In the genomic region with DNA sequence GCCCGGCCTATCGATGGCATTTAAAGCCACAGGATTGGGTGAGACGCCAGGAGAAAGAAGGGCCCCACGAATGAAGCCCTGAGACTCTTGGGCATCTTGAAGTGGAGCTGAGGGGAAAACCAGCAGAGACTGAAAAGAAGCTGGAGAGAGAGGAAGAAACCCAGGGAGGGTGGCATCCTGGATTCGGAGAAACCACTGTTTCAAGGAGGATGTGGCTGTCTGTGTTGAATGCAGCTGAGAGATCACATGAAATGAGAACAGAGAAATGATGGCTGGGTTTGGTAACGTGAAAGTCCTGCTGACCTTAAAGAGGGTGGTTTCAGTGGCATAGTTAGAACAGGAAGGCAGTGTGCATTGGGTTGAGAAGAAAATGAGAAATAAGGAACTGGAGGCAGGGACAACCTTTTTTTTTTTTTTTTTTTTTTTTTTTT, we compare ENCODE assay signal across 9 cellular contexts. TPM values are rescaled to one million over a fixed set of nuclear protein-coding genes. Genes with fewer than 3 reads are reported as not detected.
DNase-seq lines count a peak whose midpoint lies in the region; ATAC-seq, FAIRE-seq and TF ChIP-seq lines count a peak whose summit lies in the region.
"Had no signal": no experiment of that assay in that cellular context is flagged by ENCODE, and none has a peak within 500 bp of the region (broad histone marks: within the 10 kb centered on the region; RNA-seq: fewer than 3 reads in every experiment).

No MANE protein-coding gene starts in this region.

- H3K9me3 Mint-ChIP-seq in activated naive CD4-positive, alpha-beta T cell treated with anti-CD3 and anti-CD28 coated beads, Interleukin-2, amount 50 U/mL, for 72 hours, result no peaks in the 10 kb centered on the region

- H3K4me3 ChIP-seq in right lobe of liver, result no peak overlapping the region
- H3K4me3 ChIP-seq in HepG2 (replicated peaks in 1 of 3; ENCODE audit: insufficient read depth in 1 of 3, low read depth in 2 of 3, low read length in 3 of 3), result no peak overlapping the region
- no peak overlapping the region for H3K4me3 ChIP-seq in upper lobe of right lung
- H3K4me3 ChIP-seq in brain microvascular endothelial cell (ENCODE audit: low read depth, low read length), result no peak overlapping the region

- H3K27ac Mint-ChIP-seq in activated naive CD4-positive, alpha-beta T cell treated with anti-CD3 and anti-CD28 coated beads, Interleukin-2, amount 50 U/mL, for 72 hours, result peak overlapping the region; percentile 2 to 75

- no peak overlapping the region for H3K9ac ChIP-seq in HepG2 (ENCODE audit: insufficient read depth, low read depth, low read length)

- no peak overlapping the region for H3K27ac ChIP-seq in right lobe of liver
- H3K27ac ChIP-seq in HepG2 (ENCODE audit: extremely low read length, insufficient read depth, low read length), result no peak overlapping the region
- peak overlapping the region; percentile 36 for H3K27ac ChIP-seq in upper lobe of right lung
- no peak overlapping the region for H3K27ac ChIP-seq in brain microvascular endothelial cell

- in situ Hi-C loops in HepG2 (cut with HindIII; ENCODE audit: extremely low pct_ligation_motif_present, low pct_unique_long_range_greater_than_20kb), result no loop called here
- in situ Hi-C loops in brain microvascular endothelial cell (cut with HindIII; ENCODE audit: low pct_ligation_motif_present, low sequenced_read_pairs), result no loop called here

- DNase-seq in right lobe of liver (no peak), HepG2 (ENCODE audit: low spot score) (no peak), upper lobe of right lung (no peak), left lobe of liver (ENCODE audit: low spot score) (no peak), NCI-H1694 treated with DMSO at 0.1 percent for 48 hours (lab: John Stamatoyannopoulos, UW) (no peak), brain microvascular endothelial cell (no peak)
- no peak for DNase-seq in activated naive CD4-positive, alpha-beta T cell treated with anti-CD3 and anti-CD28 coated beads, Interleukin-2, amount 50 U/mL, for 72 hours (ENCODE audit: low spot score in 2 of 2)
- DNase-seq: effector CD8-positive, alpha-beta T cell had no signal

- WGBS in right lobe of liver (ENCODE audit: insufficient coverage, low coverage, low lambda C conversion rate, missing lambda C conversion rate), result 49% methylated on average over 5 of the region's 6 CpGs
- 88% methylated on average over 6 of the region's 6 CpGs for WGBS in HepG2 (ENCODE audit: low lambda C conversion rate)

- H3K27me3 ChIP-seq in right lobe of liver, result no peaks in the 10 kb centered on the region
- H3K27me3 ChIP-seq in HepG2 (ENCODE audit: control insufficient read depth in 1 of 2, insufficient read depth in 2 of 2, low read length in 2 of 2), result no peaks in the 10 kb centered on the region
- no peaks in the 10 kb centered on the region for H3K27me3 ChIP-seq in upper lobe of right lung
- H3K27me3 ChIP-seq in brain microvascular endothelial cell (replicated peaks), result no peaks in the 10 kb centered on the region

- no peaks in the 10 kb centered on the region for H3K79me2 ChIP-seq in HepG2 (ENCODE audit: insufficient read depth, low read length)

- H3K4me2 ChIP-seq in HepG2 (ENCODE audit: low read depth, low read length), result no peak overlapping the region

- H3K36me3 ChIP-seq in right lobe of liver (no peaks in the 10 kb centered on the region), HepG2 (replicated peaks in 1 of 2; ENCODE audit: control insufficient read depth in 1 of 2, insufficient read depth in 2 of 2, low read length in 2 of 2) (no peaks in the 10 kb centered on the region), upper lobe of right lung (no peaks in the 10 kb centered on the region), brain microvascular endothelial cell (replicated peaks) (no peaks in the 10 kb centered on the region)

- no peaks in the 10 kb centered on the region for H4K20me1 ChIP-seq in HepG2 (ENCODE audit: insufficient read depth, low read length)

- peak in 2 of 4 donors; percentile 36 to 48 for ATAC-seq in right lobe of liver
- no peak for ATAC-seq in HepG2
- peak; percentile 69 for ATAC-seq in HG03521 (IDR thresholded peaks at IDR 0.05; ENCODE audit: unreplicated experiment)
- ATAC-seq in activated naive CD4-positive, alpha-beta T cell treated with anti-CD3 and anti-CD28 coated beads, Interleukin-2, amount 50 U/mL, for 72 hours, result peak; percentile 76 to 84
- peak; percentile 66 for ATAC-seq in upper lobe of right lung
- no peak for ATAC-seq in left lobe of liver

- peaks cover 0 to 4% (median 0%) of the 10 kb centered on the region in 4 donors for H3K4me1 ChIP-seq in right lobe of liver
- H3K4me1 ChIP-seq in HepG2 (ENCODE audit: insufficient read depth, low read length), result peaks cover 62% of the 10 kb centered on the region
- H3K4me1 ChIP-seq in upper lobe of right lung, result peaks cover 37% of the 10 kb centered on the region

- FAIRE-seq in HepG2 (lab: Jason Lieb, UNC), result no peak

- POLR2A ChIA-PET in HepG2 (lab: Yijun Ruan, JAX), result interaction anchor here (1.0 to 1.1 kb wide), 2 partner anchors 8 to 16 kb away, joined by 3 to 10 read pairs; no protein-coding TSS in a partner anchor

- CTCF ChIA-PET in HepG2 (lab: Yijun Ruan, JAX; ENCODE audit: low intra/inter-chr PET ratio, low total read pairs), result no interaction called here

- H3K9me3 ChIP-seq in right lobe of liver (no peaks in the 10 kb centered on the region), HepG2 (ENCODE audit: low read length) (no peaks in the 10 kb centered on the region), upper lobe of right lung (no peaks in the 10 kb centered on the region)

- TF ChIP-seq POLR2A in right lobe of liver (IDR thresholded peaks at IDR 0.05), result peak; percentile 24
- no peak for TF ChIP-seq POLR2A in HepG2 (IDR thresholded peaks at IDR 0.05; ENCODE audit: insufficient read depth in 1 of 2, low read depth in 2 of 2, low read length in 2 of 2)

- intact Hi-C loops in right lobe of liver (cut with DNase I), result no loop called here
- intact Hi-C loops in HepG2 (cut with micrococcal nuclease; ENCODE audit: unreplicated experiment), result no loop called here
- intact Hi-C loops in upper lobe of right lung (cut with DNase I), result no loop called here

- TF ChIP-seq RAD21 in HepG2 (CRISPR knock-in tag; IDR thresholded peaks at IDR 0.05), result no peak

- no TSS peak for BruUV-seq in HepG2 (replicated peaks; lab: Mats Ljungman, UMichigan)

- H3K36me3 Mint-ChIP-seq in activated naive CD4-positive, alpha-beta T cell treated with anti-CD3 and anti-CD28 coated beads, Interleukin-2, amount 50 U/mL, for 72 hours, result peaks cover 10 to 11% of the 10 kb centered on the region in 2 donors

- no peak for TF ChIP-seq EP300 in HepG2 (IDR thresholded peaks at IDR 0.05; ENCODE audit: low read depth in 2 of 2, low read length in 2 of 2)
- TF ChIP-seq EP300 in HepG2 (CRISPR knock-in tag; IDR thresholded peaks at IDR 0.05; ENCODE audit: borderline replicate concordance), result no peak

- TF ChIP-seq CTCF in right lobe of liver (IDR thresholded peaks at IDR 0.05) (no peak), HepG2 (CRISPR knock-in tag; IDR thresholded peaks at IDR 0.05) (no peak), upper lobe of right lung (IDR thresholded peaks at IDR 0.05) (no peak), brain microvascular endothelial cell (IDR thresholded peaks at IDR 0.05; ENCODE audit: low read depth, low read length, missing control alignments) (no peak)

- H2AFZ ChIP-seq in HepG2 (ENCODE audit: low read length), result no peak overlapping the region

RNA-seq across cellular contexts. Expression of a gene that starts 3.8 kb away (rescaled TPM):
- total RNA-seq in right lobe of liver, result 10 to 100 TPM in 4 of 6 experiments, 1 to 10 TPM in 2; 6.1 to 14.7 (median 11.4) TPM
- 0.73 and 0.93 TPM in 2 replicates for total RNA-seq in HepG2 (2016; rRNA removed; fragmentation: Illumina TruSeq; extraction: Trizol)
- total RNA-seq in HepG2 (2016; cell fraction: cytosol; rRNA removed; fragmentation: Illumina TruSeq; extraction: Trizol; ENCODE audit: low read depth), result 3.9 and 4.8 TPM in 2 replicates
- total RNA-seq in HepG2 (2016; cell fraction: insoluble cytoplasmic fraction; rRNA removed; fragmentation: Illumina TruSeq; extraction: Trizol), result 0.97 and 1.6 TPM in 2 replicates
- 3.9 and 5.7 TPM in 2 replicates for total RNA-seq in HepG2 (2016; cell fraction: membrane; rRNA removed; fragmentation: Illumina TruSeq; extraction: Trizol)
- 1.2 TPM in 1 of 2 replicates, not detected in the other for total RNA-seq in HepG2 (2016; cell fraction: nucleus; rRNA removed; fragmentation: Illumina TruSeq; extraction: Trizol)
- polyA plus RNA-seq in HepG2 (2011; rRNA removed), result 6.3 and 7.2 TPM in 2 replicates
- polyA plus RNA-seq in HepG2 (2011; cell fraction: cytosol; rRNA removed), result 7.6 and 10.0 TPM in 2 replicates
- polyA plus RNA-seq in HepG2 (2011; cell fraction: nucleus; rRNA removed), result 5.3 and 5.4 TPM in 2 replicates
- polyA plus RNA-seq in HepG2 (2012), result 5.1 and 5.5 TPM in 2 replicates
- 13.4 and 14.8 TPM in 2 replicates for polyA plus RNA-seq in HepG2 (2016; cell fraction: cytosol; fragmentation: Illumina TruSeq; extraction: Trizol; ENCODE audit: low read depth)
- polyA plus RNA-seq in HepG2 (2016; cell fraction: insoluble cytoplasmic fraction; fragmentation: Illumina TruSeq; extraction: Trizol; ENCODE audit: low read depth), result 1.9 and 2.1 TPM in 2 replicates
- 12.4 and 14.7 TPM in 2 replicates for polyA plus RNA-seq in HepG2 (2016; cell fraction: membrane; fragmentation: Illumina TruSeq; extraction: Trizol; ENCODE audit: low read depth)
- polyA plus RNA-seq in HepG2 (2016; cell fraction: nucleus; fragmentation: Illumina TruSeq; extraction: Trizol; ENCODE audit: insufficient read depth, low read depth), result 1.4 and 2.2 TPM in 2 replicates
- polyA minus RNA-seq in HepG2 (2011; rRNA and poly(A)+ RNA removed; ENCODE audit: low replicate concordance), result 2.1 and 2.2 TPM in 2 replicates
- polyA minus RNA-seq in HepG2 (2011; cell fraction: cytosol; rRNA and poly(A)+ RNA removed), result 1.8 and 2.3 TPM in 2 replicates
- 0.99 and 1.0 TPM in 2 replicates for polyA minus RNA-seq in HepG2 (2011; cell fraction: nucleus; rRNA and poly(A)+ RNA removed)
- total RNA-seq in activated naive CD4-positive, alpha-beta T cell treated with anti-CD3 and anti-CD28 coated beads, Interleukin-2, amount 50 U/mL, for 72 hours, result 10 to 100 TPM; 16.4 to 18.9 TPM
- total RNA-seq in upper lobe of right lung, result 75.7 TPM
- 9.3 TPM for total RNA-seq in left lobe of liver

RNA-seq across cellular contexts. Expression of a gene that starts 5.9 kb away (rescaled TPM):
- total RNA-seq in right lobe of liver (10 to 100 TPM in 2 of 6 experiments, 1 to 10 TPM in 4; 4.3 to 13.0 (median 6.2) TPM), HepG2 (2016; rRNA removed; fragmentation: Illumina TruSeq; extraction: Trizol) (1.7 and 2.5 TPM in 2 replicates), upper lobe of right lung (101 TPM), left lobe of liver (5.9 TPM)
- 0.20 and 0.79 TPM in 2 replicates for total RNA-seq in HepG2 (2016; cell fraction: cytosol; rRNA removed; fragmentation: Illumina TruSeq; extraction: Trizol; ENCODE audit: low read depth)
- total RNA-seq in HepG2 (2016; cell fraction: insoluble cytoplasmic fraction; rRNA removed; fragmentation: Illumina TruSeq; extraction: Trizol), result 2.0 and 2.2 TPM in 2 replicates
- 1.1 and 2.2 TPM in 2 replicates for total RNA-seq in HepG2 (2016; cell fraction: membrane; rRNA removed; fragmentation: Illumina TruSeq; extraction: Trizol)
- 2.9 and 3.2 TPM in 2 replicates for total RNA-seq in HepG2 (2016; cell fraction: nucleus; rRNA removed; fragmentation: Illumina TruSeq; extraction: Trizol)
- 3.3 TPM in 2 replicates for polyA plus RNA-seq in HepG2 (2011; rRNA removed)
- polyA plus RNA-seq in HepG2 (2011; cell fraction: cytosol; rRNA removed), result 2.2 TPM in 2 replicates
- polyA plus RNA-seq in HepG2 (2011; cell fraction: nucleus; rRNA removed), result 9.6 and 11.2 TPM in 2 replicates
- polyA plus RNA-seq in HepG2 (2012), result 2.6 and 3.9 TPM in 2 replicates
- polyA plus RNA-seq in HepG2 (2016; cell fraction: cytosol; fragmentation: Illumina TruSeq; extraction: Trizol; ENCODE audit: low read depth), result 0.76 and 2.2 TPM in 2 replicates
- 3.1 and 3.7 TPM in 2 replicates for polyA plus RNA-seq in HepG2 (2016; cell fraction: insoluble cytoplasmic fraction; fragmentation: Illumina TruSeq; extraction: Trizol; ENCODE audit: low read depth)
- 2.2 and 2.3 TPM in 2 replicates for polyA plus RNA-seq in HepG2 (2016; cell fraction: membrane; fragmentation: Illumina TruSeq; extraction: Trizol; ENCODE audit: low read depth)
- 4.9 and 6.7 TPM in 2 replicates for polyA plus RNA-seq in HepG2 (2016; cell fraction: nucleus; fragmentation: Illumina TruSeq; extraction: Trizol; ENCODE audit: insufficient read depth, low read depth)
- polyA minus RNA-seq in HepG2 (2011; rRNA and poly(A)+ RNA removed; ENCODE audit: low replicate concordance), result 2.2 and 7.1 TPM in 2 replicates
- 0.26 and 1.3 TPM in 2 replicates for polyA minus RNA-seq in HepG2 (2011; cell fraction: cytosol; rRNA and poly(A)+ RNA removed)
- 2.1 and 3.0 TPM in 2 replicates for polyA minus RNA-seq in HepG2 (2011; cell fraction: nucleus; rRNA and poly(A)+ RNA removed)
- total RNA-seq in activated naive CD4-positive, alpha-beta T cell treated with anti-CD3 and anti-CD28 coated beads, Interleukin-2, amount 50 U/mL, for 72 hours, result 1 to 10 TPM; 4.6 to 6.0 TPM

RNA-seq across cellular contexts. Expression of a gene that starts 9.1 kb away (rescaled TPM):
- total RNA-seq in right lobe of liver, result 10 to 100 TPM; 12.3 to 33.9 (median 15.1) TPM
- total RNA-seq in HepG2 (2016; rRNA removed; fragmentation: Illumina TruSeq; extraction: Trizol), result 64.5 and 75.4 TPM in 2 replicates
- 46.1 and 48.3 TPM in 2 replicates for total RNA-seq in HepG2 (2016; cell fraction: cytosol; rRNA removed; fragmentation: Illumina TruSeq; extraction: Trizol; ENCODE audit: low read depth)
- 67.8 and 80.2 TPM in 2 replicates for total RNA-seq in HepG2 (2016; cell fraction: insoluble cytoplasmic fraction; rRNA removed; fragmentation: Illumina TruSeq; extraction: Trizol)
- 96.7 and 98.4 TPM in 2 replicates for total RNA-seq in HepG2 (2016; cell fraction: membrane; rRNA removed; fragmentation: Illumina TruSeq; extraction: Trizol)
- 31.6 and 38.4 TPM in 2 replicates for total RNA-seq in HepG2 (2016; cell fraction: nucleus; rRNA removed; fragmentation: Illumina TruSeq; extraction: Trizol)
- 55.8 and 57.3 TPM in 2 replicates for polyA plus RNA-seq in HepG2 (2011; rRNA removed)
- 51.2 and 51.8 TPM in 2 replicates for polyA plus RNA-seq in HepG2 (2011; cell fraction: cytosol; rRNA removed)
- polyA plus RNA-seq in HepG2 (2011; cell fraction: nucleus; rRNA removed), result 36.5 and 39.7 TPM in 2 replicates
- 20.5 and 25.7 TPM in 2 replicates for polyA plus RNA-seq in HepG2 (2012)
- polyA plus RNA-seq in HepG2 (2016; cell fraction: cytosol; fragmentation: Illumina TruSeq; extraction: Trizol; ENCODE audit: low read depth), result 29.8 and 32.5 TPM in 2 replicates
- polyA plus RNA-seq in HepG2 (2016; cell fraction: insoluble cytoplasmic fraction; fragmentation: Illumina TruSeq; extraction: Trizol; ENCODE audit: low read depth), result 66.8 and 75.8 TPM in 2 replicates
- polyA plus RNA-seq in HepG2 (2016; cell fraction: membrane; fragmentation: Illumina TruSeq; extraction: Trizol; ENCODE audit: low read depth), result 81.7 and 87.7 TPM in 2 replicates
- polyA plus RNA-seq in HepG2 (2016; cell fraction: nucleus; fragmentation: Illumina TruSeq; extraction: Trizol; ENCODE audit: insufficient read depth, low read depth), result 52.7 and 61.4 TPM in 2 replicates
- polyA minus RNA-seq in HepG2 (2011; rRNA and poly(A)+ RNA removed; ENCODE audit: low replicate concordance), result 67.9 and 190 TPM in 2 replicates
- 26.8 and 29.3 TPM in 2 replicates for polyA minus RNA-seq in HepG2 (2011; cell fraction: cytosol; rRNA and poly(A)+ RNA removed)
- 19.1 and 20.5 TPM in 2 replicates for polyA minus RNA-seq in HepG2 (2011; cell fraction: nucleus; rRNA and poly(A)+ RNA removed)
- total RNA-seq in activated naive CD4-positive, alpha-beta T cell treated with anti-CD3 and anti-CD28 coated beads, Interleukin-2, amount 50 U/mL, for 72 hours, result 10 to 100 TPM; 42.9 to 46.3 TPM
- 57.6 TPM for total RNA-seq in upper lobe of right lung
- total RNA-seq in left lobe of liver, result 14.1 TPM

RNA-seq across cellular contexts. Expression of a gene that starts 26.8 kb away (rescaled TPM):
- 100 to 1,000 TPM in 1 of 6 experiments, 10 to 100 TPM in 5; 31.6 to 179 (median 51.1) TPM for total RNA-seq in right lobe of liver
- total RNA-seq in HepG2 (2016; rRNA removed; fragmentation: Illumina TruSeq; extraction: Trizol), result 4.1 and 10.3 TPM in 2 replicates
- 6.3 and 6.7 TPM in 2 replicates for total RNA-seq in HepG2 (2016; cell fraction: cytosol; rRNA removed; fragmentation: Illumina TruSeq; extraction: Trizol; ENCODE audit: low read depth)
- 3.2 and 7.8 TPM in 2 replicates for total RNA-seq in HepG2 (2016; cell fraction: insoluble cytoplasmic fraction; rRNA removed; fragmentation: Illumina TruSeq; extraction: Trizol)
- total RNA-seq in HepG2 (2016; cell fraction: membrane; rRNA removed; fragmentation: Illumina TruSeq; extraction: Trizol), result 7.2 and 7.7 TPM in 2 replicates
- total RNA-seq in HepG2 (2016; cell fraction: nucleus; rRNA removed; fragmentation: Illumina TruSeq; extraction: Trizol), result 3.2 and 9.0 TPM in 2 replicates
- polyA plus RNA-seq in HepG2 (2011; rRNA removed), result 104 and 124 TPM in 2 replicates
- 69.4 and 81.9 TPM in 2 replicates for polyA plus RNA-seq in HepG2 (2011; cell fraction: cytosol; rRNA removed)
- 15.4 and 16.3 TPM in 2 replicates for polyA plus RNA-seq in HepG2 (2011; cell fraction: nucleus; rRNA removed)
- polyA plus RNA-seq in HepG2 (2012), result 26.8 and 35.7 TPM in 2 replicates
- polyA plus RNA-seq in HepG2 (2016; cell fraction: cytosol; fragmentation: Illumina TruSeq; extraction: Trizol; ENCODE audit: low read depth), result 16.5 and 18.7 TPM in 2 replicates
- 17.2 and 20.1 TPM in 2 replicates for polyA plus RNA-seq in HepG2 (2016; cell fraction: insoluble cytoplasmic fraction; fragmentation: Illumina TruSeq; extraction: Trizol; ENCODE audit: low read depth)
- polyA plus RNA-seq in HepG2 (2016; cell fraction: membrane; fragmentation: Illumina TruSeq; extraction: Trizol; ENCODE audit: low read depth), result 24.5 and 25.8 TPM in 2 replicates
- polyA plus RNA-seq in HepG2 (2016; cell fraction: nucleus; fragmentation: Illumina TruSeq; extraction: Trizol; ENCODE audit: insufficient read depth, low read depth), result 16.1 and 21.1 TPM in 2 replicates
- polyA minus RNA-seq in HepG2 (2011; rRNA and poly(A)+ RNA removed; ENCODE audit: low replicate concordance), result 12.6 and 26.1 TPM in 2 replicates
- polyA minus RNA-seq in HepG2 (2011; cell fraction: cytosol; rRNA and poly(A)+ RNA removed), result 7.6 and 9.9 TPM in 2 replicates
- polyA minus RNA-seq in HepG2 (2011; cell fraction: nucleus; rRNA and poly(A)+ RNA removed), result 4.6 and 6.2 TPM in 2 replicates
- 10 to 100 TPM in 1 of 2 donors, 1 to 10 TPM in 1; 7.6 to 12.7 TPM for total RNA-seq in activated naive CD4-positive, alpha-beta T cell treated with anti-CD3 and anti-CD28 coated beads, Interleukin-2, amount 50 U/mL, for 72 hours
- total RNA-seq in upper lobe of right lung, result 398 TPM
- total RNA-seq in left lobe of liver, result 44.2 TPM

RNA-seq across cellular contexts. Expression of a gene that starts 31.0 kb away (rescaled TPM):
- total RNA-seq in right lobe of liver (100 to 1,000 TPM in 2 of 6 experiments, 10 to 100 TPM in 4; 54.2 to 199 (median 63.3) TPM), HepG2 (2016; rRNA removed; fragmentation: Illumina TruSeq; extraction: Trizol) (59.5 and 112 TPM in 2 replicates), upper lobe of right lung (58.2 TPM), left lobe of liver (49.4 TPM)
- 17.5 and 21.1 TPM in 2 replicates for total RNA-seq in HepG2 (2016; cell fraction: cytosol; rRNA removed; fragmentation: Illumina TruSeq; extraction: Trizol; ENCODE audit: low read depth)
- 62.6 and 101 TPM in 2 replicates for total RNA-seq in HepG2 (2016; cell fraction: insoluble cytoplasmic fraction; rRNA removed; fragmentation: Illumina TruSeq; extraction: Trizol)
- 24.3 and 28.7 TPM in 2 replicates for total RNA-seq in HepG2 (2016; cell fraction: membrane; rRNA removed; fragmentation: Illumina TruSeq; extraction: Trizol)
- total RNA-seq in HepG2 (2016; cell fraction: nucleus; rRNA removed; fragmentation: Illumina TruSeq; extraction: Trizol), result 84.0 and 86.6 TPM in 2 replicates
- polyA plus RNA-seq in HepG2 (2011; rRNA removed), result 127 and 167 TPM in 2 replicates
- polyA plus RNA-seq in HepG2 (2011; cell fraction: cytosol; rRNA removed), result 188 and 194 TPM in 2 replicates
- polyA plus RNA-seq in HepG2 (2011; cell fraction: nucleus; rRNA removed), result 91.5 and 103 TPM in 2 replicates
- 56.7 and 59.6 TPM in 2 replicates for polyA plus RNA-seq in HepG2 (2012)
- polyA plus RNA-seq in HepG2 (2016; cell fraction: cytosol; fragmentation: Illumina TruSeq; extraction: Trizol; ENCODE audit: low read depth), result 12.2 and 12.9 TPM in 2 replicates
- 73.5 and 77.4 TPM in 2 replicates for polyA plus RNA-seq in HepG2 (2016; cell fraction: insoluble cytoplasmic fraction; fragmentation: Illumina TruSeq; extraction: Trizol; ENCODE audit: low read depth)
- 22.9 and 23.5 TPM in 2 replicates for polyA plus RNA-seq in HepG2 (2016; cell fraction: membrane; fragmentation: Illumina TruSeq; extraction: Trizol; ENCODE audit: low read depth)
- polyA plus RNA-seq in HepG2 (2016; cell fraction: nucleus; fragmentation: Illumina TruSeq; extraction: Trizol; ENCODE audit: insufficient read depth, low read depth), result 172 and 177 TPM in 2 replicates
- polyA minus RNA-seq in HepG2 (2011; rRNA and poly(A)+ RNA removed; ENCODE audit: low replicate concordance), result 205 and 272 TPM in 2 replicates
- polyA minus RNA-seq in HepG2 (2011; cell fraction: cytosol; rRNA and poly(A)+ RNA removed), result 31.8 and 40.4 TPM in 2 replicates
- polyA minus RNA-seq in HepG2 (2011; cell fraction: nucleus; rRNA and poly(A)+ RNA removed), result 30.7 and 35.3 TPM in 2 replicates
- total RNA-seq in activated naive CD4-positive, alpha-beta T cell treated with anti-CD3 and anti-CD28 coated beads, Interleukin-2, amount 50 U/mL, for 72 hours, result 10 to 100 TPM; 52.1 to 60.6 TPM

Comparison
In these comparisons a context has a peak if more than half of its experiments do, and no peak if none do; other contexts are left out.
1. ATAC-seq: peak in HG03521 (single experiment), activated naive CD4-positive, alpha-beta T cell treated with anti-CD3 and anti-CD28 coated beads, Interleukin-2, amount 50 U/mL, for 72 hours (2 of 2) and upper lobe of right lung (single experiment); none in HepG2 (single experiment) and left lobe of liver (single experiment).